ENCODE assay signal across 1 cellular context in genomic region chr17:41483531-41483930, GRCh38.
TF ChIP-seq lines count a peak whose summit lies in the region.

No MANE protein-coding gene starts in this region.

TF ChIP-seq in IMR-90, 13 proteins besides CTCF, POLR2A, EP300 and RAD21:
- no peak for TF ChIP-seq USF2 (IDR thresholded peaks at IDR 0.05; ENCODE audit: low read depth, low read length)
- no peak for TF ChIP-seq RFX5 (IDR thresholded peaks at IDR 0.05; ENCODE audit: low read depth, low read length)
- no peak for TF ChIP-seq RCOR1 (IDR thresholded peaks at IDR 0.05; ENCODE audit: insufficient replicate concordance, low read length)
- no peak for TF ChIP-seq MAZ (IDR thresholded peaks at IDR 0.05; ENCODE audit: borderline replicate concordance, low read depth, low read length)
- TF ChIP-seq NFE2L2 (IDR thresholded peaks at IDR 0.05; ENCODE audit: low read depth, low read length): no peak
- TF ChIP-seq BHLHE40 (IDR thresholded peaks at IDR 0.05; ENCODE audit: low read depth, low read length): no peak
- no peak for TF ChIP-seq SMC3 (IDR thresholded peaks at IDR 0.05; ENCODE audit: low read depth, low read length)
- TF ChIP-seq MAFK (IDR thresholded peaks at IDR 0.05; ENCODE audit: low read depth, low read length): no peak
- TF ChIP-seq CEBPB (IDR thresholded peaks at IDR 0.05; ENCODE audit: low read depth, low read length): no peak
- no peak for TF ChIP-seq ELK1 (IDR thresholded peaks at IDR 0.05; ENCODE audit: borderline replicate concordance, low read depth, low read length)
- no peak for TF ChIP-seq CHD1 (IDR thresholded peaks at IDR 0.05; ENCODE audit: low read depth, low read length)
- TF ChIP-seq MXI1 (IDR thresholded peaks at IDR 0.05; ENCODE audit: borderline replicate concordance, low read depth, low read length): no peak
- TF ChIP-seq FOS (IDR thresholded peaks at IDR 0.05; ENCODE audit: low read depth, low read length): no peak
